1 cellular context compared by ENCODE assay signal in the genomic region with DNA sequence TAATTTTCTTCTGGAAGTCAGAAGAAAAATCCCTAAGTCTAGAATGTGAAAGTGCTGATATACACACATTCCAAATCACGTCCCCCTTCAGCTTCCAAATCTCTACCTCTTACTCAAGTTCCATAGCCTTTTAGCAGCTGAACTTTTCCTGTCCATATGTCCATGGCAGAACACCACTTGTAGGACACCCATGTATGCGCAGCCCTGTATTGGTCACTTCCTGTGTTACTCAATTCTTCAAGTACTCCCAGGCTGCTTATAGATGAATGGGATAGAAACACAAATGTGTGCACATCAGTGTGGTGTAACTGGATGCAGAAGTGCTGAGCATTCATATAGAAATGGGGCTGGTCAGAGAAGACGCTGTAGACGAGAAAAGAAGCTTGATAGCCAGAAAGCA.
A peak's percentile ranks its signal among the peaks of the same experiment; 100 is the strongest.
TF ChIP-seq lines count a peak whose summit lies in the region.

No MANE protein-coding gene starts in this region.

TF ChIP-seq in HepG2, 621 proteins besides CTCF, POLR2A, EP300 and RAD21:
- TF ChIP-seq SP5 (CRISPR knock-in tag; IDR thresholded peaks at IDR 0.05; ENCODE audit: borderline replicate concordance, low read depth) (no peak), HNRNPH1 (optimal IDR thresholded peaks at IDR 0.05; ENCODE audit: low read depth, low read length) (no peak), ZNF12 (CRISPR knock-in tag; IDR thresholded peaks at IDR 0.05) (0 out of 2 replicates have a peak, but pooled peaks have one; percentile 26), KLF11 (CRISPR knock-in tag; IDR thresholded peaks at IDR 0.05) (no peak), NCOR1 (IDR thresholded peaks at IDR 0.05; ENCODE audit: borderline replicate concordance, low read length) (no peak)
TF ChIP-seq in HepG2: peak in this region for 1.
